Comparison of ENCODE assay signal across 32 cellular contexts in the genomic region with DNA sequence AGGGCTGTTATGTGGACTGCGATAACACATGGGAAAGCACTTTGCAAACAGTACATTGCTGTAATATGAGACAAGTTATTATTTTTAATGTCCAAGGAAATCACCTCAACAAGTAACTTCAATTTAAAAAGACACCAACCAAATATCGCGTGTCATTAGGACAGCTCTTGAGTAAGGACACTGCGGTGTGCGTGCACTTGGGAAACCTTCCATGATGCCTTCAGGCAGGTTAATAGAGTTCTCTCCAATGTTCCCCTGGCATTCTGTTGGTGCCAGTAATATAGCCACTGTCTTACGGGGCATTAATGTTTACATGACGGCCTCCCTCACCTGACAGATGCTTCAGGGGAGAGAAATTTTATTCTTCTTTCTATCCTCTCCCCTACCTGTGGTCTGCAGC.
"Had no signal": no experiment of that assay in that cellular context is flagged by ENCODE, and none has a peak within 500 bp of the region (broad histone marks: within the 10 kb centered on the region; RNA-seq: fewer than 3 reads in every experiment).

No MANE protein-coding gene starts in this region.

- H3K9me3 ChIP-seq: ascending aorta had no signal

- H3K4me1 ChIP-seq: ascending aorta had no signal

- H3K36me3 ChIP-seq: ascending aorta, cardiac muscle cell had no signal

- DNase-seq: activated CD4-positive, alpha-beta memory T cell treated with anti-CD3 and anti-CD28 coated beads, Interleukin-2, amount 10 ng/mL, durations not matched to agents 7 days and 5 days; activated CD4-positive, alpha-beta T cell treated with anti-CD3 and anti-CD28 coated beads for 1 hour; activated CD4-positive, alpha-beta T cell treated with anti-CD3 and anti-CD28 coated beads for 36 hours; activated CD4-positive, alpha-beta T cell treated with anti-CD3 and anti-CD28 coated beads for 48 hours; activated CD4-positive, alpha-beta T cell treated with anti-CD3 and anti-CD28 coated beads, Interleukin-2, amount 10 ng/mL, durations not matched to agents 7 days and 5 days; activated CD4-positive, alpha-beta T cell treated with anti-CD3 and anti-CD28 coated beads, Interleukin-2, amount 50 U/mL, for 48 hours; activated CD4-positive, CD25-positive, alpha-beta regulatory T cell; activated CD8-positive, alpha-beta memory T cell treated with anti-CD3 and anti-CD28 coated beads for 24 hours; activated CD8-positive, alpha-beta memory T cell treated with anti-CD3 and anti-CD28 coated beads, Interleukin-2, amount 10 ng/mL, durations not matched to agents 7 days and 5 days; activated CD8-positive, alpha-beta memory T cell treated with anti-CD3 and anti-CD28 coated beads, Interleukin-2, amount 50 U/mL, for 48 hours; activated CD8-positive, alpha-beta T cell treated with anti-CD3 and anti-CD28 coated beads, Interleukin-2, amount 10 ng/mL, durations not matched to agents 7 days and 5 days; activated effector memory CD4-positive, alpha-beta T cell treated with Interleukin-2 at 50 U/mL for 16 hours; activated gamma-delta T cell; activated naive CD4-positive, alpha-beta T cell treated with anti-CD3 and anti-CD28 coated beads, Interleukin-2, amount 10 ng/mL, durations not matched to agents 7 days and 5 days; activated naive CD4-positive, alpha-beta T cell treated with Interleukin-2 at 50 U/mL for 16 hours; activated naive CD8-positive, alpha-beta T cell treated with anti-CD3 and anti-CD28 coated beads, Interleukin-2, amount 10 ng/mL, durations not matched to agents 7 days and 5 days; activated naive CD8-positive, alpha-beta T cell treated with anti-CD3 and anti-CD28 coated beads, Interleukin-2, amount 50 U/mL, for 24 hours; activated T-cell treated with anti-CD3 and anti-CD28 coated beads, Interleukin-2, amount 50 U/mL, for 24 hours; activated T-cell treated with anti-CD3 and anti-CD28 coated beads, Interleukin-2, amount 50 U/mL, for 48 hours; amygdala; anterior cingulate cortex; caudate nucleus; cerebellar nuclear complex; T-helper 1 cell; T-helper 2 cell; T-helper 9 cell had no signal

- ATAC-seq: activated CD4-positive, alpha-beta T cell treated with anti-CD3 and anti-CD28 coated beads for 36 hours; activated CD4-positive, CD25-positive, alpha-beta regulatory T cell treated with anti-CD3 and anti-CD28 coated beads, Interleukin-2, amount 50 U/mL, for 24 hours; activated CD8-positive, alpha-beta memory T cell treated with anti-CD3 and anti-CD28 coated beads, Interleukin-2, amount 10 ng/mL, durations not matched to agents 7 days and 5 days; activated CD8-positive, alpha-beta T cell treated with anti-CD3 and anti-CD28 coated beads, Interleukin-2, amount 10 ng/mL, durations not matched to agents 7 days and 5 days; activated naive CD8-positive, alpha-beta T cell treated with anti-CD3 and anti-CD28 coated beads, Interleukin-2, amount 50 U/mL, for 24 hours had no signal

- H3K27ac ChIP-seq: ascending aorta, cardiac muscle cell, VCaP had no signal

- H3K4me3 ChIP-seq: ascending aorta, cardiac muscle cell had no signal

- FAIRE-seq: bronchial epithelial cell, TTC549 had no signal

- H3K27me3 ChIP-seq: ascending aorta, cardiac muscle cell had no signal
